ENCODE assay signal across 11 cellular contexts in the genomic region with DNA sequence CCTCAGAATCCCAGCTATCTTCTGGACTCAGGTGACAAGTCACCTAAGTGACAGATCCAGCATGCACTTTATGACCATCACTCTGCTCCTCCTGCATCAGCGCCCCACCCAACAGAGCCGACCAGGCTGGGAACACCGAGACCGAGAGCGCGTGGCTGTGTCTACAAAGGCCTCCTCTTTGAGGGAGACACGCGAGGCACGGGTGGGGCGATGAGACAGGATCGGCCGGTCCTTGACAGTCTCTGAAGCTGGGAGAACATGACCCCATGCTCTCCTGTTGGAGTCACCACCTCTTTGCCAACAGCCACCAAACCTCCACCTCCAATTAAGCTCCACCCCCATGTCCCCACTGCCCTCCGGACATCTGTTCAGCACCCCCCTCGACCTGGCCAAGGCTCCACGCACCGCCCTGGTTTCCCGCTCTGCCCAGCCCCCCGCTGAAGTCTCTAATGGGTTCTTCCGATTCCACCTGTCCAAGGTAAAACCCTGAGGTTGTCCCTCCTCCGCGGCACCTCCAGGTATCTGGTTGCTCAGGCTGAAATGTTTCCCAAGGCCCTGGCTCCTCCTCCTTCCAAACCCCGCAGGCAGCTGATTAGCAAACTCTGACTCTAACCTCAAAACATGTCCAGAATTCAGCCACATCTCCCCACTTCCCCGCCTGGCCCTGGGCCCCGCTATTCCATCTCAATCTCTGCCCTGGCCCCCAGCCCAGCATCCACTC. TPM values are rescaled to one million over a fixed set of nuclear protein-coding genes. Genes with fewer than 3 reads are reported as not detected.
DNase-seq lines count a peak whose midpoint lies in the region; ATAC-seq and TF ChIP-seq lines count a peak whose summit lies in the region.
"Had no signal": no experiment of that assay in that cellular context is flagged by ENCODE, and none has a peak within 500 bp of the region (broad histone marks: within the 10 kb centered on the region; RNA-seq: fewer than 3 reads in every experiment).

No MANE protein-coding gene starts in this region.

- DNase-seq in Calu3, result no peak
- DNase-seq in PC-9, result peak; percentile 92 to 98
- no peak for DNase-seq in endothelial cell (ENCODE audit: low spot score)
- DNase-seq in naive thymus-derived CD4-positive, alpha-beta T cell, result no peak
- DNase-seq in spleen, result no peak
- no peak for DNase-seq in glomerular visceral epithelial cell (ENCODE audit: extremely low spot score)
- DNase-seq: activated gamma-delta T cell had no signal

- H3K27ac Mint-ChIP-seq in Calu3 (ENCODE audit: unreplicated experiment) (peak overlapping the region; percentile 51), endothelial cell (ENCODE audit: unreplicated experiment) (no peak overlapping the region)
- H3K27ac Mint-ChIP-seq in naive thymus-derived CD4-positive, alpha-beta T cell, result peak overlapping the region in 6 of 9 donors; percentile 13 to 80 (median 66)

- no peak for TF ChIP-seq POLR2A in spleen (IDR thresholded peaks at IDR 0.05)

- peaks cover 21% of the 10 kb centered on the region; the same call in 1 of the 2 replicates for H3K36me3 ChIP-seq in PC-9 (ENCODE audit: low read depth)
- H3K36me3 ChIP-seq in naive thymus-derived CD4-positive, alpha-beta T cell (ENCODE audit: control insufficient read depth in 2 of 3, insufficient read depth in 3 of 3, low read length in 3 of 3), result peaks cover 0 to 22% (median 0%) of the 10 kb centered on the region in 3 experiments
- H3K36me3 ChIP-seq in spleen, result peaks cover 0 to 54% (median 31%) of the 10 kb centered on the region in 6 donors

- H3F3A ChIP-seq in PC-9 (ENCODE audit: insufficient read depth, low read depth), result peaks cover 69% of the 10 kb centered on the region

- POLR2A ChIA-PET in PC-9 (lab: Charles Lee; ENCODE audit: unreplicated experiment), result interaction anchor here (0.5 kb wide), 1 partner anchor 736 kb away, joined by 5 read pairs; no protein-coding TSS in a partner anchor
- POLR2A ChIA-PET in naive thymus-derived CD4-positive, alpha-beta T cell (lab: Charles Lee), result no interaction called here

- BruUV-seq in Calu3 (replicated peaks; lab: Mats Ljungman, UMichigan), result no TSS peak
- BruUV-seq in PC-9 (replicated peaks; lab: Mats Ljungman, UMichigan), result no TSS peak

- peak overlapping the region; percentile 72 for H3K4me2 ChIP-seq in PC-9

- H3K9me3 Mint-ChIP-seq in Calu3 (ENCODE audit: low read depth, unreplicated experiment) (no peaks in the 10 kb centered on the region), endothelial cell (ENCODE audit: unreplicated experiment) (no peaks in the 10 kb centered on the region)
- H3K9me3 Mint-ChIP-seq in naive thymus-derived CD4-positive, alpha-beta T cell, result no peaks in the 10 kb centered on the region

- 87 to 93% (median 88%) methylated on average over 24 of the region's 24 CpGs for WGBS in spleen, 5 donors

- H3K79me2 ChIP-seq in PC-9 (ENCODE audit: low read depth), result no peaks in the 10 kb centered on the region
- H3K79me2 ChIP-seq: parathyroid adenoma had no signal

- H3K27me3 ChIP-seq in PC-9 (ENCODE audit: insufficient read depth, low read depth) (no peaks in the 10 kb centered on the region), spleen (replicated peaks in 1 of 7) (no peaks in the 10 kb centered on the region)
- H3K27me3 ChIP-seq in naive thymus-derived CD4-positive, alpha-beta T cell (ENCODE audit: control insufficient read depth in 2 of 2, insufficient read depth in 2 of 2, low read length in 2 of 2), result no peaks in the 10 kb centered on the region
- H3K27me3 ChIP-seq: heart left ventricle had no signal

- intact Hi-C loops in Calu3 (cut with micrococcal nuclease; ENCODE audit: unreplicated experiment), result no loop called here
- intact Hi-C loops in PC-9 (cut with micrococcal nuclease; ENCODE audit: unreplicated experiment), result loop anchor here (2.0 kb wide), 1 partner anchor 33 kb away; no protein-coding TSS in a partner anchor
- intact Hi-C loops in naive thymus-derived CD4-positive, alpha-beta T cell (cut with micrococcal nuclease), result no loop called here
- intact Hi-C loops in spleen (cut with DNase I; ENCODE audit: low total_unique reads), result no loop called here

- 0 out of 2 replicates have a peak overlapping the region, but pooled peaks have one; percentile 8 for H2AFZ ChIP-seq in PC-9
- H2AFZ ChIP-seq: parathyroid adenoma had no signal

- CTCF ChIA-PET in Calu3 (lab: Charles Lee) (interaction anchor here (0.6 kb wide), 1 partner anchor 72 kb away, joined by 3 read pairs; no protein-coding TSS in a partner anchor), PC-9 (lab: Charles Lee) (interaction anchor here (0.7 to 0.9 kb wide), 2 partner anchors 9 to 13 kb away, joined by 3 to 8 read pairs; no protein-coding TSS in a partner anchor)
- CTCF ChIA-PET in naive thymus-derived CD4-positive, alpha-beta T cell (lab: Charles Lee), result no interaction called here

- H3K4me3 Mint-ChIP-seq in Calu3 (ENCODE audit: low read depth, unreplicated experiment) (no peak overlapping the region), endothelial cell (ENCODE audit: unreplicated experiment) (peak overlapping the region; percentile 47)
- no peak overlapping the region for H3K4me3 Mint-ChIP-seq in naive thymus-derived CD4-positive, alpha-beta T cell

- no peak for ATAC-seq in naive thymus-derived CD4-positive, alpha-beta T cell
- ATAC-seq in HG02970 (IDR thresholded peaks at IDR 0.05; ENCODE audit: low FRiP score, unreplicated experiment), result no peak
- no peak for ATAC-seq in HG02798 (IDR thresholded peaks at IDR 0.05; ENCODE audit: poor library complexity, unreplicated experiment)

- H3K36me3 Mint-ChIP-seq in Calu3 (ENCODE audit: insufficient read depth, unreplicated experiment), result peaks cover 47% of the 10 kb centered on the region
- peaks cover 40% of the 10 kb centered on the region for H3K36me3 Mint-ChIP-seq in endothelial cell (ENCODE audit: low read depth, unreplicated experiment)
- peaks cover 0 to 20% (median 9%) of the 10 kb centered on the region in 5 donors for H3K36me3 Mint-ChIP-seq in naive thymus-derived CD4-positive, alpha-beta T cell

- no peaks in the 10 kb centered on the region for H3K9me2 ChIP-seq in PC-9 (ENCODE audit: insufficient read depth)

- peak overlapping the region; percentile 43 for H3K4me3 ChIP-seq in PC-9
- no peak overlapping the region for H3K4me3 ChIP-seq in naive thymus-derived CD4-positive, alpha-beta T cell (ENCODE audit: low read length)
- H3K4me3 ChIP-seq in spleen, result no peak overlapping the region
- H3K4me3 ChIP-seq: heart left ventricle had no signal

- H4K20me1 ChIP-seq in PC-9 (ENCODE audit: insufficient read depth), result no peaks in the 10 kb centered on the region

- TF ChIP-seq CTCF in Calu3 (IDR thresholded peaks at IDR 0.05; ENCODE audit: unreplicated experiment) (no peak), PC-9 (conservative IDR thresholded peaks at IDR 0.05) (no peak), endothelial cell (IDR thresholded peaks at IDR 0.05; ENCODE audit: unreplicated experiment) (no peak), spleen (IDR thresholded peaks at IDR 0.05 in 8 of 11, conservative IDR thresholded peaks at IDR 0.05 in 3 of 11) (no peak)

- H3K4me1 ChIP-seq in PC-9 (replicated peaks; ENCODE audit: insufficient read depth) (peaks cover 36% of the 10 kb centered on the region), spleen (peaks cover 0 to 18% (median 2%) of the 10 kb centered on the region in 6 donors)
- H3K4me1 ChIP-seq in naive thymus-derived CD4-positive, alpha-beta T cell (ENCODE audit: control insufficient read depth in 2 of 2, insufficient read depth in 2 of 2, low read length in 2 of 2), result peaks cover 0 to 23% of the 10 kb centered on the region in 2 donors
- H3K4me1 ChIP-seq: parathyroid adenoma had no signal

- H3K27me3 Mint-ChIP-seq in Calu3 (ENCODE audit: unreplicated experiment), result no peaks in the 10 kb centered on the region
- H3K27me3 Mint-ChIP-seq in endothelial cell (ENCODE audit: unreplicated experiment), result peaks cover 9% of the 10 kb centered on the region
- no peaks in the 10 kb centered on the region for H3K27me3 Mint-ChIP-seq in naive thymus-derived CD4-positive, alpha-beta T cell

- H3K4me1 Mint-ChIP-seq in Calu3 (ENCODE audit: low read depth, unreplicated experiment), result no peaks in the 10 kb centered on the region
- H3K4me1 Mint-ChIP-seq in endothelial cell (ENCODE audit: unreplicated experiment), result no peaks in the 10 kb centered on the region
- H3K4me1 Mint-ChIP-seq in naive thymus-derived CD4-positive, alpha-beta T cell, result peaks cover 0 to 10% (median 3%) of the 10 kb centered on the region in 7 donors

- H3K9me3 ChIP-seq in PC-9 (ENCODE audit: insufficient read depth, low read depth) (no peaks in the 10 kb centered on the region), spleen (no peaks in the 10 kb centered on the region)
- H3K9me3 ChIP-seq in naive thymus-derived CD4-positive, alpha-beta T cell (ENCODE audit: control insufficient read depth in 2 of 3, low read length in 3 of 3), result no peaks in the 10 kb centered on the region
- H3K9me3 ChIP-seq: heart left ventricle had no signal

- H3K27ac ChIP-seq in PC-9 (peak overlapping the region; percentile 48), spleen (no peak overlapping the region)
- H3K27ac ChIP-seq in naive thymus-derived CD4-positive, alpha-beta T cell (ENCODE audit: low read depth, low read length), result no peak overlapping the region
- H3K27ac ChIP-seq: heart left ventricle, parathyroid adenoma had no signal

RNA-seq across cellular contexts. Expression of gene HSP90AA1, which starts 31.5 kb away (rescaled TPM):
- total RNA-seq in Calu3 (2022), result 1,038 and 1,111 TPM in 2 replicates
- 1,314 and 1,931 TPM in 2 replicates for total RNA-seq in PC-9 (2021)
- total RNA-seq in endothelial cell (ENCODE audit: unreplicated experiment), result 246 TPM
- 100 to 1,000 TPM; 229 to 591 (median 361) TPM for total RNA-seq in naive thymus-derived CD4-positive, alpha-beta T cell
- 100 to 1,000 TPM; 331 to 334 TPM for polyA plus RNA-seq in naive thymus-derived CD4-positive, alpha-beta T cell
- 100 to 1,000 TPM; 162 to 395 (median 240) TPM for total RNA-seq in spleen
- 100 to 1,000 TPM in 2 of 3 donors, 10 to 100 TPM in 1; 98.3 to 178 (median 139) TPM for polyA plus RNA-seq in spleen

Comparison
In these comparisons a context has a peak if more than half of its experiments do, and no peak if none do; other contexts are left out.
1. DNase-seq: peak in PC-9 (2 of 2); none in Calu3 (single experiment), endothelial cell (single experiment), naive thymus-derived CD4-positive, alpha-beta T cell (0 of 9), spleen (single experiment) and glomerular visceral epithelial cell (single experiment).